In the genomic region with DNA sequence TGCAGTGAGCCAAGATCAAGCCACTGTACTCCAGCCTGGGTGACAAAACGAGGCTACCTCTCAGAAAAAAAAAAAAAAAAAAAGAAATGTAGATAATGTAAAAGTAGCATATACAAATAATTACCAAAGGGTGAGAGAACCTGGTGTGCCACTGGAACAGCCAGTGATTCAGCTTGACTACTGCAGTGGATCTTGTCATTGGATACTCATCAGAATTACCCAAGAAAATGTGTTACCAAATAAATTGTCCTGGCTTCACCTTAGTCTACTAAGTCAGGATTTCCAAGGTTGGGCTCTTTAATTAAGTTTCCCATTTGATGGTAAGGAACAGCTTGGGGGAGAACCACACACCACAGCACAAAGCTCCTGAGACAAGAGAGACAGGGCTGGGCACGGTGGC, we compare ENCODE assay signal across 19 cellular contexts. TPM values are rescaled to one million over a fixed set of nuclear protein-coding genes. Genes with fewer than 3 reads are reported as not detected.
A peak's percentile ranks its signal among the peaks of the same experiment; 100 is the strongest.
DNase-seq lines count a peak whose midpoint lies in the region; ATAC-seq, FAIRE-seq and TF ChIP-seq lines count a peak whose summit lies in the region.
"Had no signal": no experiment of that assay in that cellular context is flagged by ENCODE, and none has a peak within 500 bp of the region (broad histone marks: within the 10 kb centered on the region; RNA-seq: fewer than 3 reads in every experiment).

No MANE protein-coding gene starts in this region.

- intact Hi-C loops in CD14-positive monocyte (cut with micrococcal nuclease) (no loop called here), pancreas (cut with DNase I) (no loop called here)
- intact Hi-C loops in activated T-helper 2 cell treated with anti-CD3 and anti-CD28 coated beads, Interferon-gamma antibody, Interleukin-2, Interleukin-4, amounts not matched to agents 10 μg/mL and 5 μg/mL and 100 μg/mL, durations not matched to agents 14 hours and 24 hours and 36 hours (cut with micrococcal nuclease) = loop anchor here (5.0 kb wide), 1 partner anchor 85 kb away; a partner anchor contains a TSS

- H3K4me3 ChIP-seq in DOHH2 (ENCODE audit: low read length) = no peak overlapping the region
- no peak overlapping the region for H3K4me3 ChIP-seq in pancreas

- no peak for ATAC-seq in naive thymus-derived CD8-positive, alpha-beta T cell
- ATAC-seq in HG03469 (IDR thresholded peaks at IDR 0.05; ENCODE audit: unreplicated experiment) (no peak), pancreas (no peak)
- ATAC-seq: left lobe of liver, sciatic nerve had no signal

- H3K27me3 ChIP-seq in DOHH2 (ENCODE audit: control insufficient read depth, low read length) = no peaks in the 10 kb centered on the region
- no peaks in the 10 kb centered on the region for H3K27me3 ChIP-seq in pancreas
- H3K27me3 ChIP-seq: stomach had no signal

- TF ChIP-seq CTCF in CD14-positive monocyte (IDR thresholded peaks at IDR 0.05) (no peak), DOHH2 (IDR thresholded peaks at IDR 0.05; ENCODE audit: low read depth, low read length, poor library complexity, severe bottlenecking) (no peak), pancreas (IDR thresholded peaks at IDR 0.05) (no peak)

- peaks cover 5% of the 10 kb centered on the region for H3K79me2 ChIP-seq in DOHH2 (ENCODE audit: control insufficient read depth, low read length)

- H4K20me1 ChIP-seq in DOHH2 (ENCODE audit: control insufficient read depth, insufficient read depth, low read depth, low read length) = no peaks in the 10 kb centered on the region

- DNase-seq in CD14-positive monocyte (ENCODE audit: low spot score) (no peak), AG08395 (ENCODE audit: low spot score) (no peak), NCI-H524 treated with DMSO at 0.1 percent for 48 hours (lab: John Stamatoyannopoulos, UW) (no peak), pancreas (no peak)
- no peak for DNase-seq in activated T-helper 2 cell treated with anti-CD3 and anti-CD28 coated beads, Interferon-gamma antibody, Interleukin-2, Interleukin-4, amounts not matched to agents 10 μg/mL and 5 μg/mL and 100 μg/mL, durations not matched to agents 14 hours and 24 hours and 36 hours (ENCODE audit: low spot score)
- DNase-seq in naive thymus-derived CD8-positive, alpha-beta T cell = no peak
- DNase-seq: activated CD4-positive, alpha-beta T cell treated with anti-CD3 and anti-CD28 coated beads for 1 hour; hippocampal formation; NCI-H1417 treated with DMSO at 0.1 percent for 48 hours; NCI-H345; stomach had no signal

- no peak overlapping the region for H3K4me3 Mint-ChIP-seq in CD14-positive monocyte
- H3K4me3 Mint-ChIP-seq in activated T-helper 2 cell treated with anti-CD3 and anti-CD28 coated beads, Interferon-gamma antibody, Interleukin-2, Interleukin-4, amounts not matched to agents 10 μg/mL and 5 μg/mL and 100 μg/mL, durations not matched to agents 14 hours and 24 hours and 36 hours (ENCODE audit: low read depth) = peak overlapping the region; percentile 94
- peak overlapping the region in 9 of 10 donors; percentile 50 to 96 (median 92) for H3K4me3 Mint-ChIP-seq in naive thymus-derived CD8-positive, alpha-beta T cell

- FAIRE-seq in pancreas (lab: Jason Lieb, UNC) = no peak
- FAIRE-seq: colon, G401.6, GM18507, H1 had no signal

- H3K4me1 Mint-ChIP-seq in CD14-positive monocyte = peaks cover 19% of the 10 kb centered on the region
- peaks cover 14% of the 10 kb centered on the region for H3K4me1 Mint-ChIP-seq in activated T-helper 2 cell treated with anti-CD3 and anti-CD28 coated beads, Interferon-gamma antibody, Interleukin-2, Interleukin-4, amounts not matched to agents 10 μg/mL and 5 μg/mL and 100 μg/mL, durations not matched to agents 14 hours and 24 hours and 36 hours (ENCODE audit: low read depth)
- peaks cover 12 to 36% (median 22%) of the 10 kb centered on the region in 4 donors for H3K4me1 Mint-ChIP-seq in naive thymus-derived CD8-positive, alpha-beta T cell

- H3K9me3 ChIP-seq in DOHH2 (ENCODE audit: control insufficient read depth, insufficient read depth, low read length) = no peaks in the 10 kb centered on the region
- no peaks in the 10 kb centered on the region for H3K9me3 ChIP-seq in pancreas
- H3K9me3 ChIP-seq: stomach had no signal

- no peaks in the 10 kb centered on the region for H3F3A ChIP-seq in DOHH2 (ENCODE audit: control insufficient read depth, insufficient read depth)

- no peaks in the 10 kb centered on the region for H3K27me3 Mint-ChIP-seq in CD14-positive monocyte (ENCODE audit: low read depth in 3 of 3)
- no peaks in the 10 kb centered on the region for H3K27me3 Mint-ChIP-seq in activated T-helper 2 cell treated with anti-CD3 and anti-CD28 coated beads, Interferon-gamma antibody, Interleukin-2, Interleukin-4, amounts not matched to agents 10 μg/mL and 5 μg/mL and 100 μg/mL, durations not matched to agents 14 hours and 24 hours and 36 hours (ENCODE audit: low read depth)
- no peaks in the 10 kb centered on the region for H3K27me3 Mint-ChIP-seq in naive thymus-derived CD8-positive, alpha-beta T cell

- H3K4me1 ChIP-seq in DOHH2 (ENCODE audit: control insufficient read depth, low read length) = peaks cover 10% of the 10 kb centered on the region
- H3K4me1 ChIP-seq in pancreas = peaks cover 7 to 16% (median 11%) of the 10 kb centered on the region in 3 donors

- peaks cover 29 to 30% of the 10 kb centered on the region in 2 donors for H3K36me3 Mint-ChIP-seq in CD14-positive monocyte
- H3K36me3 Mint-ChIP-seq in activated T-helper 2 cell treated with anti-CD3 and anti-CD28 coated beads, Interferon-gamma antibody, Interleukin-2, Interleukin-4, amounts not matched to agents 10 μg/mL and 5 μg/mL and 100 μg/mL, durations not matched to agents 14 hours and 24 hours and 36 hours (ENCODE audit: low read depth) = peaks cover 20% of the 10 kb centered on the region
- H3K36me3 Mint-ChIP-seq in naive thymus-derived CD8-positive, alpha-beta T cell = peaks cover 0 to 12% (median 3%) of the 10 kb centered on the region in 3 donors

- H3K27ac ChIP-seq in DOHH2 (ENCODE audit: low read depth, low read length) (no peak overlapping the region), pancreas (no peak overlapping the region)

- H3K9me2 ChIP-seq in DOHH2 (replicated peaks; ENCODE audit: control insufficient read depth, low read length) = no peaks in the 10 kb centered on the region

- H3K4me2 ChIP-seq in DOHH2 (ENCODE audit: low read length) = 0 out of 2 replicates have a peak overlapping the region, but pooled peaks have one; percentile 51

- 92 to 96% methylated on average over 2 of the region's 2 CpGs for WGBS in pancreas, 2 donors

- POLR2A ChIA-PET in naive thymus-derived CD8-positive, alpha-beta T cell (lab: Charles Lee) = interaction anchor here (0.5 to 3.9 kb wide), 6 partner anchors 10 to 1071 kb away, joined by 3 to 50 read pairs (median 4); a partner anchor contains a TSS

- peaks cover 0 to 2% (median 0%) of the 10 kb centered on the region in 7 donors for H3K9me3 Mint-ChIP-seq in CD14-positive monocyte
- no peaks in the 10 kb centered on the region for H3K9me3 Mint-ChIP-seq in activated T-helper 2 cell treated with anti-CD3 and anti-CD28 coated beads, Interferon-gamma antibody, Interleukin-2, Interleukin-4, amounts not matched to agents 10 μg/mL and 5 μg/mL and 100 μg/mL, durations not matched to agents 14 hours and 24 hours and 36 hours
- H3K9me3 Mint-ChIP-seq in naive thymus-derived CD8-positive, alpha-beta T cell = no peaks in the 10 kb centered on the region

- H3K27ac Mint-ChIP-seq in CD14-positive monocyte = peak overlapping the region in 4 of 7 donors; percentile 43 to 97 (median 50)
- H3K27ac Mint-ChIP-seq in activated T-helper 2 cell treated with anti-CD3 and anti-CD28 coated beads, Interferon-gamma antibody, Interleukin-2, Interleukin-4, amounts not matched to agents 10 μg/mL and 5 μg/mL and 100 μg/mL, durations not matched to agents 14 hours and 24 hours and 36 hours = peak overlapping the region; percentile 93
- H3K27ac Mint-ChIP-seq in naive thymus-derived CD8-positive, alpha-beta T cell = peak overlapping the region in 5 of 10 donors; percentile 13 to 96 (median 69)

- H3K36me3 ChIP-seq in DOHH2 (ENCODE audit: control insufficient read depth, low read length) = peaks cover 9% of the 10 kb centered on the region
- H3K36me3 ChIP-seq in pancreas = peaks cover 0 to 6% (median 0%) of the 10 kb centered on the region in 3 donors

RNA-seq across cellular contexts. Expression of a gene that starts 1.5 kb away (rescaled TPM):
- 1 to 10 TPM; 5.0 to 5.6 TPM for polyA plus RNA-seq in CD14-positive monocyte
- total RNA-seq in activated T-helper 2 cell treated with anti-CD3 and anti-CD28 coated beads, Interferon-gamma antibody, Interleukin-2, Interleukin-4, amounts not matched to agents 10 μg/mL and 5 μg/mL and 100 μg/mL, durations not matched to agents 14 hours and 24 hours and 36 hours = 13.0 and 16.1 TPM in 2 replicates
- total RNA-seq in naive thymus-derived CD8-positive, alpha-beta T cell = 10 to 100 TPM; 21.6 to 23.0 TPM
- 1 to 10 TPM; 7.4 to 9.7 (median 8.2) TPM for polyA plus RNA-seq in naive thymus-derived CD8-positive, alpha-beta T cell
- 10 to 100 TPM in 1 of 6 donors, 1 to 10 TPM in 5; 5.3 to 12.6 (median 6.9) TPM for total RNA-seq in pancreas
- polyA plus RNA-seq in pancreas = 1 to 10 TPM; 9.8 to 9.9 TPM

RNA-seq across cellular contexts. Expression of a gene that starts 5.3 kb away (rescaled TPM):
- polyA plus RNA-seq in CD14-positive monocyte (1 to 10 TPM; 2.0 to 3.1 TPM), pancreas (10 to 100 TPM; 31.4 to 43.5 TPM)
- total RNA-seq in activated T-helper 2 cell treated with anti-CD3 and anti-CD28 coated beads, Interferon-gamma antibody, Interleukin-2, Interleukin-4, amounts not matched to agents 10 μg/mL and 5 μg/mL and 100 μg/mL, durations not matched to agents 14 hours and 24 hours and 36 hours = 3.9 and 5.0 TPM in 2 replicates
- total RNA-seq in naive thymus-derived CD8-positive, alpha-beta T cell = 1 to 10 TPM; 9.4 to 9.9 TPM
- polyA plus RNA-seq in naive thymus-derived CD8-positive, alpha-beta T cell = 1 to 10 TPM; 1.6 to 3.1 (median 1.9) TPM
- total RNA-seq in pancreas = 10 to 100 TPM in 5 of 6 donors, 1 to 10 TPM in 1; 9.2 to 21.5 (median 12.8) TPM

RNA-seq across cellular contexts. Expression of a gene that starts 15.4 kb away (rescaled TPM):
- 10 to 100 TPM; 22.4 to 26.7 TPM for polyA plus RNA-seq in CD14-positive monocyte
- total RNA-seq in activated T-helper 2 cell treated with anti-CD3 and anti-CD28 coated beads, Interferon-gamma antibody, Interleukin-2, Interleukin-4, amounts not matched to agents 10 μg/mL and 5 μg/mL and 100 μg/mL, durations not matched to agents 14 hours and 24 hours and 36 hours = 18.9 and 19.4 TPM in 2 replicates
- 10 to 100 TPM; 34.0 to 34.1 TPM for total RNA-seq in naive thymus-derived CD8-positive, alpha-beta T cell
- 10 to 100 TPM; 37.6 to 48.8 (median 45.5) TPM for polyA plus RNA-seq in naive thymus-derived CD8-positive, alpha-beta T cell
- 10 to 100 TPM in 5 of 6 donors, 1 to 10 TPM in 1; 8.5 to 14.8 (median 13.8) TPM for total RNA-seq in pancreas
- polyA plus RNA-seq in pancreas = 10 to 100 TPM; 13.8 to 33.1 TPM

RNA-seq across cellular contexts. Expression of a gene that starts 15.8 kb away (rescaled TPM):
- 1,000 to 10,000 TPM; 1,179 to 1,306 TPM for polyA plus RNA-seq in CD14-positive monocyte
- 425 and 428 TPM in 2 replicates for total RNA-seq in activated T-helper 2 cell treated with anti-CD3 and anti-CD28 coated beads, Interferon-gamma antibody, Interleukin-2, Interleukin-4, amounts not matched to agents 10 μg/mL and 5 μg/mL and 100 μg/mL, durations not matched to agents 14 hours and 24 hours and 36 hours
- 100 to 1,000 TPM; 235 to 254 TPM for total RNA-seq in naive thymus-derived CD8-positive, alpha-beta T cell
- polyA plus RNA-seq in naive thymus-derived CD8-positive, alpha-beta T cell = 100 to 1,000 TPM; 478 to 683 (median 552) TPM
- total RNA-seq in pancreas = 100 to 1,000 TPM; 124 to 209 (median 145) TPM
- 100 to 1,000 TPM in 1 of 2 donors, 10 to 100 TPM in 1; 77.8 to 143 TPM for polyA plus RNA-seq in pancreas

RNA-seq across cellular contexts. Expression of a gene that starts 42.5 kb away (rescaled TPM):
- 1 to 10 TPM; 3.9 to 4.2 TPM for polyA plus RNA-seq in CD14-positive monocyte
- 17.0 and 25.9 TPM in 2 replicates for total RNA-seq in activated T-helper 2 cell treated with anti-CD3 and anti-CD28 coated beads, Interferon-gamma antibody, Interleukin-2, Interleukin-4, amounts not matched to agents 10 μg/mL and 5 μg/mL and 100 μg/mL, durations not matched to agents 14 hours and 24 hours and 36 hours
- total RNA-seq in naive thymus-derived CD8-positive, alpha-beta T cell = 10 to 100 TPM; 16.8 to 20.3 TPM
- polyA plus RNA-seq in naive thymus-derived CD8-positive, alpha-beta T cell = 1 to 10 TPM; 4.6 to 6.4 (median 4.7) TPM
- 100 to 1,000 TPM in 1 of 6 donors, 10 to 100 TPM in 5; 60.8 to 108 (median 71.6) TPM for total RNA-seq in pancreas
- 10 to 100 TPM; 15.5 to 19.9 TPM for polyA plus RNA-seq in pancreas

Comparison
In these comparisons a context has a peak if more than half of its experiments do, and no peak if none do; other contexts are left out.
1. H3K4me3 Mint-ChIP-seq: peak in activated T-helper 2 cell treated with anti-CD3 and anti-CD28 coated beads, Interferon-gamma antibody, Interleukin-2, Interleukin-4, amounts not matched to agents 10 μg/mL and 5 μg/mL and 100 μg/mL, durations not matched to agents 14 hours and 24 hours and 36 hours (single experiment) and naive thymus-derived CD8-positive, alpha-beta T cell (9 of 10); none in CD14-positive monocyte (0 of 2).